In genomic region chr7:128735433-128735832, GRCh38 we compare ENCODE assay signal across 1 cellular context.
TF ChIP-seq lines count a peak whose summit lies in the region.

No MANE protein-coding gene starts in this region.

TF ChIP-seq in GM23338, 12 proteins besides CTCF, POLR2A, EP300 and RAD21 (continued from another document):
- no peak for TF ChIP-seq REST (IDR thresholded peaks at IDR 0.05; ENCODE audit: unreplicated experiment)
